In the genomic region with DNA sequence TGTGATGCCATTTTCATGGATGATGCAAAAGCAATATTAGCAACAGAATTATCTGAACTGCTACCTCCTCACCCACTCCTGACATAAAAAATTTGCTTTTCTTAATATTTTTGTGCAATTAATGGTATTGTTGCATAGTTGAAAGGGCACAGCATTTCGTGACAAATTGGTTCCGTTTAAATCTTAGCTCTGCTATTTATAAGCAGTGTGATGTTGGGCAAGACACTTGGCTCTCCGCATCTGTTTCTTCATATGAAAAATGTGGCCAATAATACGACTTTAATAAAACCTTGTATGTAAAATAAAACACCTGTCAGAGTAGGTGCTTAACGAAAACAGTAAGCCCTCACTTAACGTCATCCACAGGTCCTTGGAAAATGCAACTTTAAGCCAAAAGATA, we compare ENCODE assay signal across 1 cellular context.
TF ChIP-seq lines count a peak whose summit lies in the region.

No MANE protein-coding gene starts in this region.

TF ChIP-seq in GM12878, 131 proteins besides CTCF, POLR2A, EP300 and RAD21:
- TF ChIP-seq CHD2 (IDR thresholded peaks at IDR 0.05; ENCODE audit: borderline replicate concordance, low read depth, low read length) (no peak), NBN (IDR thresholded peaks at IDR 0.05) (no peak), HDAC2 (IDR thresholded peaks at IDR 0.05) (no peak), CBX3 (IDR thresholded peaks at IDR 0.05; ENCODE audit: borderline replicate concordance, low read depth) (no peak), ESRRA (IDR thresholded peaks at IDR 0.05; ENCODE audit: low read length) (no peak), EGR1 (IDR thresholded peaks at IDR 0.05; ENCODE audit: borderline replicate concordance in 1 of 2, low read depth in 2 of 2, low read length in 2 of 2) (no peak), YY1 (IDR thresholded peaks at IDR 0.05; ENCODE audit: low read depth, low read length) (no peak), TARDBP (IDR thresholded peaks at IDR 0.05; ENCODE audit: borderline replicate concordance) (no peak), SUZ12 (IDR thresholded peaks at IDR 0.05; ENCODE audit: unreplicated experiment) (no peak), CEBPB (IDR thresholded peaks at IDR 0.05; ENCODE audit: borderline replicate concordance in 1 of 2, low read depth in 2 of 2, low read length in 2 of 2) (no peak), ZBED1 (IDR thresholded peaks at IDR 0.05; ENCODE audit: borderline replicate concordance) (no peak), NR2F1 (conservative IDR thresholded peaks at IDR 0.05) (no peak), MTA2 (IDR thresholded peaks at IDR 0.05; ENCODE audit: low read depth) (no peak), SPI1 (IDR thresholded peaks at IDR 0.05; ENCODE audit: borderline replicate concordance, insufficient read depth, low read depth, low read length) (no peak), ETV6 (conservative IDR thresholded peaks at IDR 0.05 in 1 of 2, IDR thresholded peaks at IDR 0.05 in 1 of 2; ENCODE audit: borderline replicate concordance in 1 of 2, low read depth in 1 of 2) (no peak), WRNIP1 (IDR thresholded peaks at IDR 0.05; ENCODE audit: borderline replicate concordance, low read depth, low read length) (no peak), CREM (IDR thresholded peaks at IDR 0.05; ENCODE audit: low read depth) (no peak), STAT1 (conservative IDR thresholded peaks at IDR 0.05) (no peak)
- TF ChIP-seq, protein P1, sequence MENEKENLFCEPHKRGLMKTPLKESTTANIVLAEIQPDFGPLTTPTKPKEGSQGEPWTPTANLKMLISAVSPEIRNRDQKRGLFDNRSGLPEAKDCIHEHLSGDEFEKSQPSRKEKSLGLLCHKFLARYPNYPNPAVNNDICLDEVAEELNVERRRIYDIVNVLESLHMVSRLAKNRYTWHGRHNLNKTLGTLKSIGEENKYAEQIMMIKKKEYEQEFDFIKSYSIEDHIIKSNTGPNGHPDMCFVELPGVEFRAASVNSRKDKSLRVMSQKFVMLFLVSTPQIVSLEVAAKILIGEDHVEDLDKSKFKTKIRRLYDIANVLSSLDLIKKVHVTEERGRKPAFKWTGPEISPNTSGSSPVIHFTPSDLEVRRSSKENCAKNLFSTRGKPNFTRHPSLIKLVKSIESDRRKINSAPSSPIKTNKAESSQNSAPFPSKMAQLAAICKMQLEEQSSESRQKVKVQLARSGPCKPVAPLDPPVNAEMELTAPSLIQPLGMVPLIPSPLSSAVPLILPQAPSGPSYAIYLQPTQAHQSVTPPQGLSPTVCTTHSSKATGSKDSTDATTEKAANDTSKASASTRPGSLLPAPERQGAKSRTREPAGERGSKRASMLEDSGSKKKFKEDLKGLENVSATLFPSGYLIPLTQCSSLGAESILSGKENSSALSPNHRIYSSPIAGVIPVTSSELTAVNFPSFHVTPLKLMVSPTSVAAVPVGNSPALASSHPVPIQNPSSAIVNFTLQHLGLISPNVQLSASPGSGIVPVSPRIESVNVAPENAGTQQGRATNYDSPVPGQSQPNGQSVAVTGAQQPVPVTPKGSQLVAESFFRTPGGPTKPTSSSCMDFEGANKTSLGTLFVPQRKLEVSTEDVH (IDR thresholded peaks at IDR 0.05; ENCODE audit: low read depth, partially characterized antibody): no peak
- TF ChIP-seq, protein P2, sequence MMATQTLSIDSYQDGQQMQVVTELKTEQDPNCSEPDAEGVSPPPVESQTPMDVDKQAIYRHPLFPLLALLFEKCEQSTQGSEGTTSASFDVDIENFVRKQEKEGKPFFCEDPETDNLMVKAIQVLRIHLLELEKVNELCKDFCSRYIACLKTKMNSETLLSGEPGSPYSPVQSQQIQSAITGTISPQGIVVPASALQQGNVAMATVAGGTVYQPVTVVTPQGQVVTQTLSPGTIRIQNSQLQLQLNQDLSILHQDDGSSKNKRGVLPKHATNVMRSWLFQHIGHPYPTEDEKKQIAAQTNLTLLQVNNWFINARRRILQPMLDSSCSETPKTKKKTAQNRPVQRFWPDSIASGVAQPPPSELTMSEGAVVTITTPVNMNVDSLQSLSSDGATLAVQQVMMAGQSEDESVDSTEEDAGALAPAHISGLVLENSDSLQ (IDR thresholded peaks at IDR 0.05): no peak
